ENCODE assay signal across 12 cellular contexts in genomic region chr11:46914363-46914762, GRCh38. TPM values are rescaled to one million over a fixed set of nuclear protein-coding genes. Genes with fewer than 3 reads are reported as not detected.
DNase-seq lines count a peak whose midpoint lies in the region; ATAC-seq and TF ChIP-seq lines count a peak whose summit lies in the region.
"Had no signal": no experiment of that assay in that cellular context is flagged by ENCODE, and none has a peak within 500 bp of the region (broad histone marks: within the 10 kb centered on the region; RNA-seq: fewer than 3 reads in every experiment).

No MANE protein-coding gene starts in this region.

- POLR2A ChIA-PET in A673 (lab: Charles Lee; ENCODE audit: low non-redundant PET): no interaction called here

- no peaks in the 10 kb centered on the region for H3K9me2 ChIP-seq in Karpas-422 (replicated peaks; ENCODE audit: insufficient read depth, low read length)

- BruUV-seq in A673 (replicated peaks; lab: Mats Ljungman, UMichigan): no TSS peak

- intact Hi-C loops in A673 (cut with micrococcal nuclease; ENCODE audit: unreplicated experiment): no loop called here

- no peak overlapping the region for H3K4me2 ChIP-seq in Karpas-422 (ENCODE audit: low read depth, low read length, poor library complexity, severe bottlenecking)

- H3K27me3 ChIP-seq in A673 (replicated peaks; ENCODE audit: insufficient read depth, low read depth, low read length, poor library complexity) (no peaks in the 10 kb centered on the region), MG63 (peaks cover 18% of the 10 kb centered on the region), lung (ENCODE audit: control insufficient read depth, insufficient read depth) (no peaks in the 10 kb centered on the region), Karpas-422 (ENCODE audit: low read length) (no peaks in the 10 kb centered on the region)

- no peak for DNase-seq in A673 (ENCODE audit: low spot score)
- DNase-seq in MG63: peak; percentile 81
- DNase-seq in epidermal melanocyte (ENCODE audit: insufficient read length, low spot score): peak; percentile 41
- DNase-seq in lung (ENCODE audit: low spot score): no peak
- no peak for DNase-seq in Karpas-422
- DNase-seq in left lobe of liver (ENCODE audit: low spot score): no peak
- no peak for DNase-seq in progenitor cell of endocrine pancreas (ENCODE audit: low spot score, unreplicated experiment)
- DNase-seq: activated CD8-positive, alpha-beta memory T cell treated with anti-CD3 and anti-CD28 coated beads for 24 hours; stimulated activated CD4-positive, alpha-beta T cell treated with anti-CD3 and anti-CD28 coated beads, Interleukin-4, amount 100 ng/mL, for 4 hours; SW 1271; trophoblast cell had no signal

- no peaks in the 10 kb centered on the region for H3K36me3 Mint-ChIP-seq in progenitor cell of endocrine pancreas (ENCODE audit: insufficient read depth)

- H3K9me3 Mint-ChIP-seq in progenitor cell of endocrine pancreas (ENCODE audit: low read depth): no peaks in the 10 kb centered on the region

- no peak overlapping the region for H3K27ac Mint-ChIP-seq in progenitor cell of endocrine pancreas

- TF ChIP-seq CTCF in A673 (conservative IDR thresholded peaks at IDR 0.05; ENCODE audit: low read depth, low read length) (no peak), lung (IDR thresholded peaks at IDR 0.05; ENCODE audit: control extremely low read depth, extremely low read depth) (no peak), progenitor cell of endocrine pancreas (IDR thresholded peaks at IDR 0.05; ENCODE audit: unreplicated experiment) (no peak)

- H3K4me3 Mint-ChIP-seq in progenitor cell of endocrine pancreas (ENCODE audit: low read depth): no peak overlapping the region

- H3K36me3 ChIP-seq in A673 (ENCODE audit: insufficient read depth, low read length, poor library complexity, severe bottlenecking) (no peaks in the 10 kb centered on the region), MG63 (no peaks in the 10 kb centered on the region), lung (ENCODE audit: control insufficient read depth in 2 of 2, insufficient read depth in 2 of 2, low read length in 2 of 2) (no peaks in the 10 kb centered on the region), Karpas-422 (ENCODE audit: insufficient read depth, low read length) (no peaks in the 10 kb centered on the region)

- CTCF ChIA-PET in A673 (lab: Charles Lee): interaction anchor here (3.6 kb wide), 1 partner anchor 239 kb away, joined by 31 read pairs; no protein-coding TSS in a partner anchor

- H3K4me1 Mint-ChIP-seq in progenitor cell of endocrine pancreas (ENCODE audit: low read depth): peaks cover 16% of the 10 kb centered on the region

- no peaks in the 10 kb centered on the region for H3K9me3 ChIP-seq in A673 (ENCODE audit: low read depth, low read length, poor library complexity, severe bottlenecking)
- H3K9me3 ChIP-seq in MG63: no peaks in the 10 kb centered on the region
- H3K9me3 ChIP-seq in lung (ENCODE audit: control insufficient read depth in 2 of 2, insufficient read depth in 1 of 2, low read length in 1 of 2): no peaks in the 10 kb centered on the region
- H3K9me3 ChIP-seq in Karpas-422 (ENCODE audit: low read length): no peaks in the 10 kb centered on the region

- 61 to 65% methylated on average over 5 of the region's 5 CpGs for WGBS in lung, 2 donors

- no peak overlapping the region for H2AFZ ChIP-seq in Karpas-422 (ENCODE audit: low read length)

- H3K27ac ChIP-seq in A673 (ENCODE audit: low read depth, low read length, poor library complexity, severe bottlenecking) (peak overlapping the region; percentile 1), lung (ENCODE audit: low read depth in 1 of 2, low read length in 1 of 2) (peak overlapping the region; percentile 17 to 62), Karpas-422 (ENCODE audit: low read length) (no peak overlapping the region)

- H4K20me1 ChIP-seq in Karpas-422 (ENCODE audit: insufficient read depth, low read depth, low read length): 0 out of 2 replicates have a peak, but pooled peaks cover 3% of the 10 kb centered on the region

- peaks cover 54% of the 10 kb centered on the region for H3K27me3 Mint-ChIP-seq in progenitor cell of endocrine pancreas

- no peak overlapping the region for H3K9ac ChIP-seq in Karpas-422 (ENCODE audit: low read length)

- H3K4me1 ChIP-seq in A673 (ENCODE audit: insufficient read depth, low read length, poor library complexity, severe bottlenecking) (peaks cover 51% of the 10 kb centered on the region), lung (ENCODE audit: control insufficient read depth in 2 of 2, insufficient read depth in 2 of 2, low read length in 2 of 2) (peaks cover 3 to 4% of the 10 kb centered on the region in 2 donors), Karpas-422 (ENCODE audit: low read length) (peaks cover 52% of the 10 kb centered on the region)

- no peak for ATAC-seq in lung (ENCODE audit: insufficient read depth, low FRiP score)
- ATAC-seq in left lobe of liver: no peak
- no peak for ATAC-seq in HG03432 (IDR thresholded peaks at IDR 0.05; ENCODE audit: unreplicated experiment)

- no peaks in the 10 kb centered on the region for H3K79me2 ChIP-seq in Karpas-422 (ENCODE audit: low read length)

- no peak overlapping the region for H3K4me3 ChIP-seq in A673 (ENCODE audit: low read depth, low read length, poor library complexity, severe bottlenecking)
- no peak overlapping the region for H3K4me3 ChIP-seq in MG63
- H3K4me3 ChIP-seq in lung: no peak overlapping the region
- H3K4me3 ChIP-seq in Karpas-422 (ENCODE audit: low read length): no peak overlapping the region

RNA-seq across cellular contexts. Expression of gene LRP4, which starts 4.0 kb away (rescaled TPM):
- total RNA-seq in A673 (2021) (31.8 and 39.6 TPM in 2 replicates), lung (10 to 100 TPM in 1 of 2 donors, 1 to 10 TPM in 1; 3.3 to 30.8 TPM), left lobe of liver (0.50 TPM), progenitor cell of endocrine pancreas (8.7 and 11.0 TPM in 2 replicates)
- 0.03 TPM in 1 of 2 replicates, not detected in the other for total RNA-seq in MG63 (2014; rRNA removed; shearing (Covaris generic); ENCODE audit: low replicate concordance)
- 1 to 10 TPM; 1.0 to 2.5 TPM for polyA plus RNA-seq in lung
- 2.6 and 3.9 TPM in 2 replicates for total RNA-seq in Karpas-422 (2014; rRNA removed; shearing (Covaris generic); ENCODE audit: low replicate concordance)

RNA-seq across cellular contexts. Expression of gene CSTPP1, which starts 22.2 kb away (rescaled TPM):
- total RNA-seq in A673 (2021) (79.3 and 89.7 TPM in 2 replicates), lung (10 to 100 TPM; 41.3 to 45.8 TPM), left lobe of liver (4.1 TPM), progenitor cell of endocrine pancreas (63.3 and 66.1 TPM in 2 replicates)
- total RNA-seq in MG63 (2014; rRNA removed; shearing (Covaris generic); ENCODE audit: low replicate concordance): 1.6 and 5.2 TPM in 2 replicates
- 10 to 100 TPM; 26.0 to 27.5 TPM for polyA plus RNA-seq in lung
- 61.1 and 78.4 TPM in 2 replicates for total RNA-seq in Karpas-422 (2014; rRNA removed; shearing (Covaris generic); ENCODE audit: low replicate concordance)

Comparison
In these comparisons a context has a peak if more than half of its experiments do, and no peak if none do; other contexts are left out.
1. DNase-seq: peak in MG63 (single experiment) and epidermal melanocyte (single experiment); none in A673 (single experiment), lung (single experiment), Karpas-422 (single experiment), left lobe of liver (single experiment) and progenitor cell of endocrine pancreas (single experiment).